Comparison of ENCODE assay signal across 8 cellular contexts in the genomic region with DNA sequence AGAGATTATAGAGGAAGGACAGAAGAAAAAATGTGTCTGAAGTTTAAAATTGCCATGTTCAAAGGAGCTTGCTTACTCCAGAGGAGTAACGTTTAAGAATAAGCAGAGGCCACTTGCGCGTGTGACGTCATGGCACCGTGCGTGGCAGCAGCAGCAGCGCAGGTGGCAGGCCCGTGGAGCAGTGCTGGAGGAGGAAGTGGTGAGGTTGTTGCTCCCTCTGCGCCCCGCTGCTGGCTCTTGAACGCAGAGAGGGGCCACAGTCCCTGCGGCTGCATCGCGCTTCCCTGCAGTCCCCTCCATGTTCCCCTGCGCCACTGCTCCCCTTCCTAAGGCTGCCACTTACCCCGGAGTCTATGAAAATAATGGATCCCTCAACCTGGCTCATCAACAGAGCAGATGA. TPM values are rescaled to one million over a fixed set of nuclear protein-coding genes. Genes with fewer than 3 reads are reported as not detected.
DNase-seq lines count a peak whose midpoint lies in the region; ATAC-seq and TF ChIP-seq lines count a peak whose summit lies in the region.

No MANE protein-coding gene starts in this region.

- no peaks in the 10 kb centered on the region for H3K27me3 ChIP-seq in GM23248 (replicated peaks; ENCODE audit: insufficient read depth)
- no peaks in the 10 kb centered on the region for H3K27me3 ChIP-seq in heart right ventricle

- ATAC-seq in heart right ventricle: peak; percentile 21 to 73 (median 47)
- no peak for ATAC-seq in HG03108 (IDR thresholded peaks at IDR 0.05; ENCODE audit: unreplicated experiment)

- DNase-seq in GM23248 (no peak), activated T-cell treated with anti-CD3 and anti-CD28 coated beads for 24 hours (ENCODE audit: low read depth) (peak; percentile 63), heart right ventricle (peak in 1 of 2 donors; percentile 34), COLO668 (lab: John Stamatoyannopoulos, UW; ENCODE audit: unreplicated experiment) (no peak), hepatic stellate cell (ENCODE audit: low spot score) (no peak), NCI-H1105 (lab: John Stamatoyannopoulos, UW) (no peak)
- DNase-seq in stimulated activated CD4-positive, alpha-beta T cell treated with anti-CD3 and anti-CD28 coated beads, Interleukin-4, amount 100 ng/mL, for 24 hours: peak; percentile 72

- H3K4me1 ChIP-seq in GM23248 (ENCODE audit: insufficient read depth): peaks cover 24% of the 10 kb centered on the region
- H3K4me1 ChIP-seq in heart right ventricle: peaks cover 3 to 33% (median 27%) of the 10 kb centered on the region in 9 donors

- no peak overlapping the region for H2AFZ ChIP-seq in GM23248

- H3K4me3 ChIP-seq in GM23248: peak overlapping the region; percentile 60; the same call in 1 of the 2 replicates
- H3K4me3 ChIP-seq in heart right ventricle: no peak overlapping the region

- 92 to 94% methylated on average over 16 of the region's 16 CpGs for WGBS in GM23248 (ENCODE audit: low coverage in 1 of 2, low lambda C conversion rate in 2 of 2, missing lambda C conversion rate in 2 of 2), 2 experiments
- 84 to 87% methylated on average over 16 of the region's 16 CpGs for WGBS in heart right ventricle, 2 donors

- peak overlapping the region; percentile 79 for H3K4me2 ChIP-seq in GM23248 (ENCODE audit: unreplicated experiment)

- H3K9ac ChIP-seq in GM23248: peak overlapping the region; percentile 68

- peak overlapping the region; percentile 92 for H3K27ac ChIP-seq in GM23248
- H3K27ac ChIP-seq in heart right ventricle: peak overlapping the region in 8 of 10 donors; percentile 16 to 61 (median 48)

- in situ Hi-C loops in GM23248 (cut with MboI): no loop called here

- no peaks in the 10 kb centered on the region for H3K9me2 ChIP-seq in GM23248 (ENCODE audit: insufficient read depth)

- peaks cover 98% of the 10 kb centered on the region for H3K79me2 ChIP-seq in GM23248 (ENCODE audit: insufficient read depth)

- H3K9me3 ChIP-seq in GM23248 (ENCODE audit: low read depth) (no peaks in the 10 kb centered on the region), heart right ventricle (peaks cover 0 to 4% (median 0%) of the 10 kb centered on the region in 11 donors)

- H4K20me1 ChIP-seq in GM23248 (ENCODE audit: insufficient read depth): peaks cover 27% of the 10 kb centered on the region

- TF ChIP-seq CTCF in heart right ventricle (IDR thresholded peaks at IDR 0.05): no peak

- intact Hi-C loops in heart right ventricle (cut with DNase I): no loop called here

- peaks cover 72% of the 10 kb centered on the region for H3F3A ChIP-seq in GM23248 (ENCODE audit: insufficient read depth)

- H3K36me3 ChIP-seq in GM23248 (ENCODE audit: low read depth): peaks cover 24% of the 10 kb centered on the region; the same call in 1 of the 2 replicates
- peaks cover 0 to 86% (median 0%) of the 10 kb centered on the region in 9 donors for H3K36me3 ChIP-seq in heart right ventricle

RNA-seq across cellular contexts. Expression of gene GDI2, which starts 37.5 kb away (rescaled TPM):
- 311 and 350 TPM in 2 replicates for total RNA-seq in GM23248 (2014; rRNA removed; shearing (Covaris generic))
- polyA plus RNA-seq in GM23248 (2016; fragmentation: Nextera tagmentation; extraction: Ambion mirVana) (195 and 206 TPM in 2 replicates), heart right ventricle (10 to 100 TPM; 21.8 to 99.6 TPM)
- 100 to 1,000 TPM in 6 of 10 donors, 10 to 100 TPM in 4; 89.1 to 145 (median 102) TPM for total RNA-seq in heart right ventricle

Comparison
In these comparisons a context has a peak if more than half of its experiments do, and no peak if none do; other contexts are left out.
1. DNase-seq: peak in activated T-cell treated with anti-CD3 and anti-CD28 coated beads for 24 hours (single experiment) and stimulated activated CD4-positive, alpha-beta T cell treated with anti-CD3 and anti-CD28 coated beads, Interleukin-4, amount 100 ng/mL, for 24 hours (single experiment); none in GM23248 (single experiment), COLO668 (single experiment), hepatic stellate cell (single experiment) and NCI-H1105 (single experiment).